In genomic region chr2:6881036-6881435, GRCh38 we compare ENCODE assay signal across 20 cellular contexts. TPM values are rescaled to one million over a fixed set of nuclear protein-coding genes. Genes with fewer than 3 reads are reported as not detected.
DNase-seq lines count a peak whose midpoint lies in the region; ATAC-seq and TF ChIP-seq lines count a peak whose summit lies in the region.
"Had no signal": no experiment of that assay in that cellular context is flagged by ENCODE, and none has a peak within 500 bp of the region (broad histone marks: within the 10 kb centered on the region; RNA-seq: fewer than 3 reads in every experiment).

No MANE protein-coding gene starts in this region.

- DNase-seq in NCI-H1436 (lab: John Stamatoyannopoulos, UW): peak; percentile 31
- no peak for DNase-seq in NCI-H1436 treated with DMSO at 0.1 percent for 48 hours (lab: John Stamatoyannopoulos, UW)
- DNase-seq in stimulated activated naive CD8-positive, alpha-beta T cell treated with anti-CD3 and anti-CD28 coated beads, Interleukin-15, Interleukin-2, amounts not matched to agents 100 U/mL and 50 U/mL, for 24 hours: no peak
- no peak for DNase-seq in GM23338 (ENCODE audit: low spot score)
- DNase-seq in epidermal melanocyte (ENCODE audit: insufficient read length, low spot score): no peak
- no peak for DNase-seq in effector CD8-positive, alpha-beta T cell (lab: John Stamatoyannopoulos, UW)
- DNase-seq: 8988T; DMS79; foreskin keratinocyte; left cardiac atrium; midbrain; NCI-H446; stimulated activated CD4-positive, alpha-beta T cell treated with anti-CD3 and anti-CD28 coated beads, Interleukin-15, amount 100 ng/mL, for 24 hours; stimulated activated naive B cell treated with anti-CD40 and anti-IgM and Interleukin-4, amounts not matched to agents 10 μg/mL and 1 μg/mL and 100 μg/mL, for 72 hours had no signal

- no peak overlapping the region for H3K27ac ChIP-seq in GM23338 (ENCODE audit: low read depth)
- H3K27ac ChIP-seq: C4-2B, coronary artery, foreskin keratinocyte had no signal

- no peak for TF ChIP-seq CTCF in GM23338 (conservative IDR thresholded peaks at IDR 0.05; ENCODE audit: low read depth in 2 of 2)

- H3F3A ChIP-seq in GM23338 (replicated peaks; ENCODE audit: low read depth): no peaks in the 10 kb centered on the region

- H3K4me1 Mint-ChIP-seq in stimulated activated naive CD8-positive, alpha-beta T cell treated with anti-CD3 and anti-CD28 coated beads, Interleukin-15, Interleukin-2, amounts not matched to agents 100 ng/mL and 50 ng/mL, for 24 hours (ENCODE audit: low read depth): peaks cover 55% of the 10 kb centered on the region
- peaks cover 57% of the 10 kb centered on the region for H3K4me1 Mint-ChIP-seq in activated naive CD8-positive, alpha-beta T cell (ENCODE audit: low read depth)
- no peaks in the 10 kb centered on the region for H3K4me1 Mint-ChIP-seq in GM23338

- H3K27me3 Mint-ChIP-seq in stimulated activated naive CD8-positive, alpha-beta T cell treated with anti-CD3 and anti-CD28 coated beads, Interleukin-15, Interleukin-2, amounts not matched to agents 100 ng/mL and 50 ng/mL, for 24 hours: no peaks in the 10 kb centered on the region
- no peaks in the 10 kb centered on the region for H3K27me3 Mint-ChIP-seq in activated naive CD8-positive, alpha-beta T cell
- no peaks in the 10 kb centered on the region for H3K27me3 Mint-ChIP-seq in GM23338 (ENCODE audit: insufficient read depth, low read depth, poor library complexity)

- no peak overlapping the region for H3K27ac Mint-ChIP-seq in stimulated activated naive CD8-positive, alpha-beta T cell treated with anti-CD3 and anti-CD28 coated beads, Interleukin-15, Interleukin-2, amounts not matched to agents 100 ng/mL and 50 ng/mL, for 24 hours
- peak overlapping the region; percentile 85 for H3K27ac Mint-ChIP-seq in activated naive CD8-positive, alpha-beta T cell
- H3K27ac Mint-ChIP-seq in GM23338: no peak overlapping the region
- H3K27ac Mint-ChIP-seq: stimulated activated naive B cell treated with anti-CD40 and anti-IgM and Interleukin-4, amounts not matched to agents 10 μg/mL and 1 μg/mL and 100 μg/mL, for 72 hours had no signal

- no peaks in the 10 kb centered on the region for H3K36me3 Mint-ChIP-seq in stimulated activated naive CD8-positive, alpha-beta T cell treated with anti-CD3 and anti-CD28 coated beads, Interleukin-15, Interleukin-2, amounts not matched to agents 100 ng/mL and 50 ng/mL, for 24 hours (ENCODE audit: low read depth)
- peaks cover 19% of the 10 kb centered on the region for H3K36me3 Mint-ChIP-seq in activated naive CD8-positive, alpha-beta T cell
- peaks cover 9% of the 10 kb centered on the region; the same call in 1 of the 3 replicates for H3K36me3 Mint-ChIP-seq in GM23338 (ENCODE audit: low read depth)

- H3K4me3 ChIP-seq in GM23338: no peak overlapping the region
- H3K4me3 ChIP-seq: coronary artery had no signal

- no peaks in the 10 kb centered on the region for H3K79me2 ChIP-seq in GM23338 (replicated peaks; ENCODE audit: insufficient read depth)

- H3K27me3 ChIP-seq in GM23338 (ENCODE audit: insufficient read depth): no peaks in the 10 kb centered on the region
- H3K27me3 ChIP-seq: foreskin keratinocyte had no signal

- H3K9me2 ChIP-seq in GM23338 (ENCODE audit: insufficient read depth): no peaks in the 10 kb centered on the region

- H2AFZ ChIP-seq in GM23338: no peak overlapping the region

- H4K20me1 ChIP-seq in GM23338 (replicated peaks; ENCODE audit: insufficient read depth): no peaks in the 10 kb centered on the region

- peak overlapping the region; percentile 36 for H3K4me3 Mint-ChIP-seq in stimulated activated naive CD8-positive, alpha-beta T cell treated with anti-CD3 and anti-CD28 coated beads, Interleukin-15, Interleukin-2, amounts not matched to agents 100 ng/mL and 50 ng/mL, for 24 hours
- peak overlapping the region; percentile 78 for H3K4me3 Mint-ChIP-seq in activated naive CD8-positive, alpha-beta T cell
- H3K4me3 Mint-ChIP-seq in GM23338: no peak overlapping the region
- H3K4me3 Mint-ChIP-seq: stimulated activated naive B cell treated with anti-CD40 and anti-IgM and Interleukin-4, amounts not matched to agents 10 μg/mL and 1 μg/mL and 100 μg/mL, for 72 hours had no signal

- no peaks in the 10 kb centered on the region for H3K4me1 ChIP-seq in GM23338 (ENCODE audit: insufficient read depth)
- H3K4me1 ChIP-seq: foreskin keratinocyte had no signal

- H3K9me3 Mint-ChIP-seq in stimulated activated naive CD8-positive, alpha-beta T cell treated with anti-CD3 and anti-CD28 coated beads, Interleukin-15, Interleukin-2, amounts not matched to agents 100 ng/mL and 50 ng/mL, for 24 hours: no peaks in the 10 kb centered on the region
- H3K9me3 Mint-ChIP-seq in activated naive CD8-positive, alpha-beta T cell (ENCODE audit: low read depth): no peaks in the 10 kb centered on the region
- peaks cover 40% of the 10 kb centered on the region for H3K9me3 Mint-ChIP-seq in GM23338
- H3K9me3 Mint-ChIP-seq: stimulated activated naive B cell treated with anti-CD40 and anti-IgM and Interleukin-4, amounts not matched to agents 10 μg/mL and 1 μg/mL and 100 μg/mL, for 72 hours had no signal

- H3K36me3 ChIP-seq in GM23338 (ENCODE audit: insufficient read depth): no peaks in the 10 kb centered on the region

- no peak overlapping the region for H3K4me2 ChIP-seq in GM23338

- no peak for ATAC-seq in stimulated activated naive CD8-positive, alpha-beta T cell treated with anti-CD3 and anti-CD28 coated beads, Interleukin-15, Interleukin-2, amounts not matched to agents 100 U/mL and 50 U/mL, for 24 hours
- ATAC-seq in GM23338: no peak
- ATAC-seq: foreskin keratinocyte; HepG2; left cardiac atrium; Right ventricle myocardium inferior; stimulated activated naive B cell treated with anti-CD40 and anti-IgM and Interleukin-4, amounts not matched to agents 10 μg/mL and 1 μg/mL and 100 μg/mL, for 72 hours had no signal

TF ChIP-seq in GM23338, 12 proteins besides CTCF, POLR2A, EP300 and RAD21 (continues in another document):
- TF ChIP-seq ZNF462 (CRISPR knock-in tag; IDR thresholded peaks at IDR 0.05) (no peak), EZH2 (IDR thresholded peaks at IDR 0.05; ENCODE audit: low read depth, unreplicated experiment) (no peak)

RNA-seq across cellular contexts. Expression of gene RSAD2, which starts 3.5 kb away (rescaled TPM):
- total RNA-seq in GM23338 (2014; rRNA removed; shearing (Covaris generic)): 0.10 TPM in 1 of 2 replicates, not detected in the other
- polyA plus RNA-seq in GM23338 (2016; fragmentation: Nextera tagmentation; extraction: Ambion mirVana): not detected in 2 replicates
- polyA plus RNA-seq: HepG2 had no signal

RNA-seq across cellular contexts. Expression of gene CMPK2, which starts 15.3 kb away (rescaled TPM):
- 0.12 and 0.56 TPM in 2 replicates for total RNA-seq in GM23338 (2014; rRNA removed; shearing (Covaris generic))
- 0.13 and 0.35 TPM in 2 replicates for polyA plus RNA-seq in GM23338 (2016; fragmentation: Nextera tagmentation; extraction: Ambion mirVana)

RNA-seq across cellular contexts. Expression of gene RNF144A, which starts 36.2 kb away (rescaled TPM):
- total RNA-seq in GM23338 (2014; rRNA removed; shearing (Covaris generic)): 12.5 and 14.7 TPM in 2 replicates
- 2.8 and 2.9 TPM in 2 replicates for polyA plus RNA-seq in GM23338 (2016; fragmentation: Nextera tagmentation; extraction: Ambion mirVana)
